Comparison of ENCODE assay signal across 8 cellular contexts in genomic region chr15:70892002-70892911, GRCh38. TPM values are rescaled to one million over a fixed set of nuclear protein-coding genes. Genes with fewer than 3 reads are reported as not detected.
DNase-seq lines count a peak whose midpoint lies in the region; ATAC-seq and TF ChIP-seq lines count a peak whose summit lies in the region.

Gene LRRC49, plus strand, starts transcription at chr15:70892826. Its CDS starts 69 bp downstream, at chr15:70892895.
Gene THAP10, minus strand, starts transcription at chr15:70892433. Its CDS starts 161 bp downstream, at chr15:70892272.

- TF ChIP-seq CTCF in 22Rv1 (IDR thresholded peaks at IDR 0.05) (no peak), left lung (IDR thresholded peaks at IDR 0.05) (no peak)

- peak; percentile 90 to 96 for DNase-seq in NCI-H2081 (lab: John Stamatoyannopoulos, UW)
- DNase-seq in UCSD-AML1 (lab: John Stamatoyannopoulos, UW; ENCODE audit: unreplicated experiment): peak; percentile 20
- DNase-seq in left lung: peak; percentile 87 to 88
- DNase-seq in stimulated activated CD4-positive, alpha-beta T cell treated with anti-CD3 and anti-CD28 coated beads, Interleukin-2, amount 100 ng/mL, for 4 hours (ENCODE audit: low read depth): peak; percentile 6

- no peak for TF ChIP-seq POLR2A in GM18505 (IDR thresholded peaks at IDR 0.05; ENCODE audit: borderline replicate concordance, extremely low read depth, insufficient read depth, insufficient read length)

- H3K27me3 ChIP-seq in ectodermal cell (ENCODE audit: control insufficient read depth, insufficient read depth, low read length, poor library complexity, severe bottlenecking) (no peaks in the 10 kb centered on the region), left lung (peaks cover 0 to 8% of the 10 kb centered on the region in 2 donors)

- ATAC-seq in GM18505 (IDR thresholded peaks at IDR 0.05; ENCODE audit: unreplicated experiment): peak; percentile 68
- peak; percentile 84 for ATAC-seq in HG02973 (IDR thresholded peaks at IDR 0.05; ENCODE audit: unreplicated experiment)
- ATAC-seq in left lung: peak; percentile 96

- peaks cover 11% of the 10 kb centered on the region for H3K4me1 ChIP-seq in ectodermal cell (ENCODE audit: control insufficient read depth, insufficient read depth, low read length)
- peaks cover 0 to 13% of the 10 kb centered on the region in 2 donors for H3K4me1 ChIP-seq in left lung

- H3K36me3 ChIP-seq in ectodermal cell (ENCODE audit: control insufficient read depth, insufficient read depth, low read length) (no peaks in the 10 kb centered on the region), left lung (no peaks in the 10 kb centered on the region)

- H3K9me3 ChIP-seq in ectodermal cell (ENCODE audit: control insufficient read depth, low read length): no peaks in the 10 kb centered on the region
- H3K9me3 ChIP-seq in left lung: no peaks in the 10 kb centered on the region

- intact Hi-C loops in left lung (cut with DNase I): no loop called here

- H3K4me3 ChIP-seq in ectodermal cell (ENCODE audit: insufficient read depth, low read depth, low read length) (peak within 1 kb of the TSS; percentile 61), left lung (peak within 1 kb of the TSS; percentile 61 to 97)

- 0% methylated on average over 60 to 61 of the region's 61 CpGs for WGBS in ectodermal cell, 2 experiments

- H3K27ac ChIP-seq in 22Rv1 (peak within 1 kb of the TSS; percentile 84), ectodermal cell (ENCODE audit: insufficient read depth, low read depth, low read length, poor library complexity, severe bottlenecking) (peak within 1 kb of the TSS; percentile 56), left lung (peak within 1 kb of the TSS; percentile 48 to 70)

RNA-seq across cellular contexts. Expression of gene LRRC49, which starts in this region (rescaled TPM):
- 33.1 TPM for polyA plus RNA-seq in ectodermal cell (2013, experiment 1 of 4)
- 40.0 TPM for polyA plus RNA-seq in ectodermal cell (2013, experiment 2 of 4)
- polyA plus RNA-seq in ectodermal cell (2013, experiment 3 of 4): 27.1 TPM
- polyA plus RNA-seq in ectodermal cell (2013, experiment 4 of 4): 35.4 TPM
- 1 to 10 TPM; 4.2 to 5.1 TPM for total RNA-seq in left lung

RNA-seq across cellular contexts. Expression of gene THAP10, which starts in this region (rescaled TPM):
- 7.1 TPM for polyA plus RNA-seq in ectodermal cell (2013, experiment 1 of 4)
- polyA plus RNA-seq in ectodermal cell (2013, experiment 2 of 4): 7.0 TPM
- 6.6 TPM for polyA plus RNA-seq in ectodermal cell (2013, experiment 3 of 4)
- 6.5 TPM for polyA plus RNA-seq in ectodermal cell (2013, experiment 4 of 4)
- 1 to 10 TPM; 1.8 to 2.2 TPM for total RNA-seq in left lung

Comparison
In these comparisons a context has a peak if more than half of its experiments do, and no peak if none do; other contexts are left out.
1. Peak in every context shown above with its lines: DNase-seq, ATAC-seq, H3K4me3 ChIP-seq and H3K27ac ChIP-seq.
2. DNase-seq: peak in every context shown above with its lines; median percentile 93 in NCI-H2081; 88 in left lung; 20 in UCSD-AML1; 6 in stimulated activated CD4-positive, alpha-beta T cell treated with anti-CD3 and anti-CD28 coated beads, Interleukin-2, amount 100 ng/mL, for 4 hours.